ENCODE assay signal across 30 cellular contexts in the genomic region with DNA sequence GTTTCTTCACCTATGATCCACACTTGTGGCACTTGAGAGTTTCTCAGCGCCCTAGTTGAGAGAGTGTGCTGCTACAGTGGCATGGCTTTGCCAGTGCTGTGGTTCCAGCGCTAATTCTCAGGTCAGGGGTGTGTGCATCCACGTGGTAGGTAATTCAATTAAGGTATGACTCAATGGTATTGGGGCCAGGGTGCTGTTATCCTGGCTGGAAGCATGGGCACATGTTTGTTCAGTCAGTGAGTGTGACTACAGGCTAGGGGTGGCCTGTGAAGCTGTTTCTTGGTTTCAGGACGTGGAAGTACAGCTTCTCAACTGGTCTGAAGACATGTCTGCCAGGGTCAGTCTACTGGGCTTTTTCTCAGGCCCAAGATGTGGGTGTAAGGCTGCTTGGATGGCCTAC. TPM values are rescaled to one million over a fixed set of nuclear protein-coding genes. Genes with fewer than 3 reads are reported as not detected.
"Had no signal": no experiment of that assay in that cellular context is flagged by ENCODE, and none has a peak within 500 bp of the region (broad histone marks: within the 10 kb centered on the region; RNA-seq: fewer than 3 reads in every experiment).

No MANE protein-coding gene starts in this region.

- H3K4me1 ChIP-seq: Peyer's patch, SJSA1 had no signal

- FAIRE-seq: astrocyte, K562 had no signal

- ATAC-seq: activated CD8-positive, alpha-beta memory T cell treated with anti-CD3 and anti-CD28 coated beads, Interleukin-2, amount 10 ng/mL, durations not matched to agents 7 days and 5 days; activated naive CD4-positive, alpha-beta T cell treated with anti-CD3 and anti-CD28 coated beads, Interleukin-2, amount 50 U/mL, for 72 hours; activated naive CD8-positive, alpha-beta T cell treated with anti-CD3 and anti-CD28 coated beads, Interleukin-2, amount 50 U/mL, for 24 hours; K562; SK-N-SH treated with all-trans-retinoic acid at 6 μM for 48 hours had no signal

- H3K4me3 ChIP-seq: cardiac muscle cell, K562, Peyer's patch, SJSA1 had no signal

- H3K27me3 ChIP-seq: Peyer's patch had no signal

- H3K9me3 ChIP-seq: Peyer's patch, SJSA1 had no signal

- DNase-seq: activated B cell treated with CpG ODN at 0.5 μM for 24 hours; activated CD4-positive, alpha-beta T cell treated with anti-CD3 and anti-CD28 coated beads for 1 hour; activated CD4-positive, alpha-beta T cell treated with anti-CD3 and anti-CD28 coated beads, Interleukin-2, amount 10 ng/mL, durations not matched to agents 24 days and 14 days; activated CD4-positive, alpha-beta T cell treated with anti-CD3 and anti-CD28 coated beads, Interleukin-2, amount 50 U/mL, for 48 hours; activated CD8-positive, alpha-beta memory T cell treated with anti-CD3 and anti-CD28 coated beads, Interleukin-2, amount 10 ng/mL, durations not matched to agents 7 days and 5 days; activated effector memory CD4-positive, alpha-beta T cell treated with anti-CD3 and anti-CD28 coated beads, Interleukin-2, amount 50 U/mL, for 16 hours; activated naive CD4-positive, alpha-beta T cell treated with Interleukin-2 at 50 U/mL for 16 hours; activated naive CD8-positive, alpha-beta T cell treated with anti-CD3 and anti-CD28 coated beads, Interleukin-2, amount 50 U/mL, for 24 hours; activated T-cell treated with anti-CD3 and anti-CD28 coated beads, Interleukin-2, amount 50 U/mL, for 24 hours; amygdala; Karpas-422; NCI-H1092; NCI-H1417; NCI-H1930; NCI-H2171 treated with DMSO at 0.1 percent for 48 hours; NCI-H226; NCI-H526; NCI-H774; Peyer's patch; SHP77; SW 1271 had no signal

- H3K27ac ChIP-seq: cardiac muscle cell, Peyer's patch, RWPE1, SJSA1 had no signal

- H3K36me3 ChIP-seq: cardiac muscle cell, Peyer's patch, SJSA1 had no signal

RNA-seq across cellular contexts. Expression of a gene that starts 3.0 kb away (rescaled TPM):
- total RNA-seq: activated B cell treated with CpG ODN at 0.5 μM for 24 hours; activated CD4-positive, alpha-beta T cell treated with anti-CD3 and anti-CD28 coated beads, Interleukin-2, amount 10 ng/mL, durations not matched to agents 24 days and 14 days; activated CD8-positive, alpha-beta memory T cell treated with anti-CD3 and anti-CD28 coated beads, Interleukin-2, amount 10 ng/mL, durations not matched to agents 7 days and 5 days; activated naive CD4-positive, alpha-beta T cell treated with anti-CD3 and anti-CD28 coated beads, Interleukin-2, amount 50 U/mL, for 72 hours; activated T-helper 1 cell treated with anti-CD3 and anti-CD28 coated beads, Interleukin-12 subunit alpha, Interleukin-12 subunit beta, Interleukin-2, Interleukin-4 antibody, amounts not matched to agents 30 ng/mL and 10 ng/mL and 1 ng/mL, durations not matched to agents 14 hours and 24 hours and 36 hours; astrocyte; cardiac muscle cell; K562; NCI-H460; Peyer's patch; SJSA1 had no signal
- polyA plus RNA-seq: cardiac muscle cell, K562 had no signal

RNA-seq across cellular contexts. Expression of a gene that starts 11.3 kb away (rescaled TPM):
- total RNA-seq: activated B cell treated with CpG ODN at 0.5 μM for 24 hours; activated CD4-positive, alpha-beta T cell treated with anti-CD3 and anti-CD28 coated beads, Interleukin-2, amount 10 ng/mL, durations not matched to agents 24 days and 14 days; activated CD8-positive, alpha-beta memory T cell treated with anti-CD3 and anti-CD28 coated beads, Interleukin-2, amount 10 ng/mL, durations not matched to agents 7 days and 5 days; activated naive CD4-positive, alpha-beta T cell treated with anti-CD3 and anti-CD28 coated beads, Interleukin-2, amount 50 U/mL, for 72 hours; activated T-helper 1 cell treated with anti-CD3 and anti-CD28 coated beads, Interleukin-12 subunit alpha, Interleukin-12 subunit beta, Interleukin-2, Interleukin-4 antibody, amounts not matched to agents 30 ng/mL and 10 ng/mL and 1 ng/mL, durations not matched to agents 14 hours and 24 hours and 36 hours; astrocyte; cardiac muscle cell; K562; NCI-H460; Peyer's patch; SJSA1 had no signal
- polyA plus RNA-seq: cardiac muscle cell, K562 had no signal

RNA-seq across cellular contexts. Expression of a gene that starts 36.2 kb away (rescaled TPM):
- total RNA-seq: activated B cell treated with CpG ODN at 0.5 μM for 24 hours; activated CD4-positive, alpha-beta T cell treated with anti-CD3 and anti-CD28 coated beads, Interleukin-2, amount 10 ng/mL, durations not matched to agents 24 days and 14 days; activated CD8-positive, alpha-beta memory T cell treated with anti-CD3 and anti-CD28 coated beads, Interleukin-2, amount 10 ng/mL, durations not matched to agents 7 days and 5 days; activated naive CD4-positive, alpha-beta T cell treated with anti-CD3 and anti-CD28 coated beads, Interleukin-2, amount 50 U/mL, for 72 hours; activated T-helper 1 cell treated with anti-CD3 and anti-CD28 coated beads, Interleukin-12 subunit alpha, Interleukin-12 subunit beta, Interleukin-2, Interleukin-4 antibody, amounts not matched to agents 30 ng/mL and 10 ng/mL and 1 ng/mL, durations not matched to agents 14 hours and 24 hours and 36 hours; cardiac muscle cell; SJSA1 had no signal
- polyA plus RNA-seq: K562 had no signal

RNA-seq across cellular contexts. Expression of a gene that starts 43.4 kb away (rescaled TPM):
- total RNA-seq: activated B cell treated with CpG ODN at 0.5 μM for 24 hours; activated CD4-positive, alpha-beta T cell treated with anti-CD3 and anti-CD28 coated beads, Interleukin-2, amount 10 ng/mL, durations not matched to agents 24 days and 14 days; activated CD8-positive, alpha-beta memory T cell treated with anti-CD3 and anti-CD28 coated beads, Interleukin-2, amount 10 ng/mL, durations not matched to agents 7 days and 5 days; activated naive CD4-positive, alpha-beta T cell treated with anti-CD3 and anti-CD28 coated beads, Interleukin-2, amount 50 U/mL, for 72 hours; activated T-helper 1 cell treated with anti-CD3 and anti-CD28 coated beads, Interleukin-12 subunit alpha, Interleukin-12 subunit beta, Interleukin-2, Interleukin-4 antibody, amounts not matched to agents 30 ng/mL and 10 ng/mL and 1 ng/mL, durations not matched to agents 14 hours and 24 hours and 36 hours; astrocyte; cardiac muscle cell; K562; NCI-H460; SJSA1 had no signal
- polyA plus RNA-seq: cardiac muscle cell, K562 had no signal
